ENCODE assay signal across 11 cellular contexts in genomic region chr2:101736233-101736632, GRCh38. TPM values are rescaled to one million over a fixed set of nuclear protein-coding genes. Genes with fewer than 3 reads are reported as not detected.
DNase-seq lines count a peak whose midpoint lies in the region; ATAC-seq and TF ChIP-seq lines count a peak whose summit lies in the region.
"Had no signal": no experiment of that assay in that cellular context is flagged by ENCODE, and none has a peak within 500 bp of the region (broad histone marks: within the 10 kb centered on the region; RNA-seq: fewer than 3 reads in every experiment).

No MANE protein-coding gene starts in this region.

- H3K4ac ChIP-seq in trophoblast cell (ENCODE audit: low read depth, low read length), result peak overlapping the region; percentile 46

- TF ChIP-seq EP300 in suprapubic skin (IDR thresholded peaks at IDR 0.05), result no peak

- TF ChIP-seq POLR2A in suprapubic skin (IDR thresholded peaks at IDR 0.05), result no peak

- no peak overlapping the region for H4K12ac ChIP-seq in trophoblast cell (ENCODE audit: low read depth, low read length)

- H2AFZ ChIP-seq in trophoblast cell (ENCODE audit: insufficient read depth, low read length, poor library complexity), result no peak overlapping the region

- CTCF ChIA-PET in CD4-positive, alpha-beta memory T cell (lab: Charles Lee; ENCODE audit: partially characterized antibody), result interaction anchor here (0.6 to 1.0 kb wide), 4 partner anchors 19 to 317 kb away, joined by 3 to 4 read pairs (median 3); no protein-coding TSS in a partner anchor

- H3K36me3 Mint-ChIP-seq in CD4-positive, alpha-beta memory T cell, result no peaks in the 10 kb centered on the region
- no peaks in the 10 kb centered on the region for H3K36me3 Mint-ChIP-seq in activated T-helper 17 cell treated with anti-CD3 and anti-CD28 coated beads, Interleukin-2, amount 50 U/mL, for 72 hours (ENCODE audit: low read depth)

- no peak for DNase-seq in CD4-positive, alpha-beta memory T cell
- no peak for DNase-seq in left ventricle myocardium superior
- no peak for DNase-seq in trophoblast cell
- no peak for DNase-seq in NCI-H524 treated with DMSO at 0.1 percent for 48 hours (lab: John Stamatoyannopoulos, UW)
- no peak for DNase-seq in suprapubic skin (ENCODE audit: low spot score in 2 of 2)
- DNase-seq: activated CD4-positive, alpha-beta T cell treated with anti-CD3 and anti-CD28 coated beads, Interleukin-2, amount 50 U/mL, for 1 hour; NCI-H1436 treated with DMSO at 0.1 percent for 48 hours; testis had no signal

- no peak overlapping the region for H4K91ac ChIP-seq in trophoblast cell (ENCODE audit: low read depth, low read length)

- no peak overlapping the region for H3K23ac ChIP-seq in trophoblast cell (ENCODE audit: low read length)

- H3K4me1 Mint-ChIP-seq in CD4-positive, alpha-beta memory T cell, result peaks cover 63 to 91% (median 76%) of the 10 kb centered on the region in 4 donors
- peaks cover 54% of the 10 kb centered on the region for H3K4me1 Mint-ChIP-seq in activated T-helper 17 cell treated with anti-CD3 and anti-CD28 coated beads, Interleukin-2, amount 50 U/mL, for 72 hours

- H3K79me1 ChIP-seq in trophoblast cell (ENCODE audit: low read length), result no peaks in the 10 kb centered on the region

- no peak for TF ChIP-seq CTCF in suprapubic skin (IDR thresholded peaks at IDR 0.05)

- no peak overlapping the region for H2BK12ac ChIP-seq in trophoblast cell (ENCODE audit: low read length)

- no CpG with 5 or more reads among the region's 3 CpGs for WGBS in trophoblast cell (ENCODE audit: extremely low coverage, insufficient coverage, insufficient read length)
- 68% methylated on average over 3 of the region's 3 CpGs for WGBS in suprapubic skin

- no peaks in the 10 kb centered on the region for H3K9me3 Mint-ChIP-seq in CD4-positive, alpha-beta memory T cell
- H3K9me3 Mint-ChIP-seq in activated T-helper 17 cell treated with anti-CD3 and anti-CD28 coated beads, Interleukin-2, amount 50 U/mL, for 72 hours, result no peaks in the 10 kb centered on the region

- peak overlapping the region in 3 of 8 donors; percentile 0 to 57 (median 55) for H3K4me3 Mint-ChIP-seq in CD4-positive, alpha-beta memory T cell
- peak overlapping the region; percentile 56 for H3K4me3 Mint-ChIP-seq in activated T-helper 17 cell treated with anti-CD3 and anti-CD28 coated beads, Interleukin-2, amount 50 U/mL, for 72 hours

- H3K9ac ChIP-seq in trophoblast cell (ENCODE audit: low read length), result no peak overlapping the region

- H3K27me3 ChIP-seq in CD4-positive, alpha-beta memory T cell (ENCODE audit: insufficient read depth, low read length), result no peaks in the 10 kb centered on the region
- no peaks in the 10 kb centered on the region for H3K27me3 ChIP-seq in trophoblast cell (ENCODE audit: insufficient read depth, low read length)
- H3K27me3 ChIP-seq in suprapubic skin, result no peaks in the 10 kb centered on the region
- H3K27me3 ChIP-seq: testis had no signal

- H3K4me3 ChIP-seq in CD4-positive, alpha-beta memory T cell (ENCODE audit: low read length in 2 of 2), result no peak overlapping the region
- H3K4me3 ChIP-seq in trophoblast cell (ENCODE audit: low read depth, low read length) (no peak overlapping the region), suprapubic skin (no peak overlapping the region)
- H3K4me3 ChIP-seq: testis had no signal

- H3K9me3 ChIP-seq in CD4-positive, alpha-beta memory T cell (ENCODE audit: control insufficient read depth in 1 of 2, low read length in 2 of 2), result no peaks in the 10 kb centered on the region
- no peaks in the 10 kb centered on the region for H3K9me3 ChIP-seq in trophoblast cell (ENCODE audit: insufficient read depth, low read depth, low read length)
- no peaks in the 10 kb centered on the region for H3K9me3 ChIP-seq in suprapubic skin
- H3K9me3 ChIP-seq: testis had no signal

- POLR2A ChIA-PET in CD4-positive, alpha-beta memory T cell (lab: Charles Lee; ENCODE audit: partially characterized antibody), result interaction anchor here (0.8 to 1.4 kb wide), 3 partner anchors 12 to 45 kb away, joined by 3 to 4 read pairs (median 3); partner anchors contain the start of gene MAP4K4

- no peak overlapping the region for H2AK5ac ChIP-seq in trophoblast cell (ENCODE audit: low read length)

- H4K8ac ChIP-seq in trophoblast cell (ENCODE audit: low read depth, low read length), result no peak overlapping the region

- no peak overlapping the region for H3K14ac ChIP-seq in trophoblast cell (ENCODE audit: low read length)

- H3K79me2 ChIP-seq in trophoblast cell (ENCODE audit: control insufficient read depth, insufficient read depth, low read length, poor library complexity), result peaks cover 19% of the 10 kb centered on the region

- H2BK5ac ChIP-seq in trophoblast cell (ENCODE audit: low read depth, low read length, poor library complexity), result no peak overlapping the region

- no peak overlapping the region for H3K27ac ChIP-seq in CD4-positive, alpha-beta memory T cell (ENCODE audit: low read depth, low read length)
- H3K27ac ChIP-seq in trophoblast cell (ENCODE audit: low read depth, low read length), result no peak overlapping the region
- no peak overlapping the region for H3K27ac ChIP-seq in suprapubic skin

- no peak for ATAC-seq in activated T-helper 17 cell treated with anti-CD3 and anti-CD28 coated beads, Interleukin-2, amount 50 U/mL, for 72 hours (replicated peaks)
- peak; percentile 43 for ATAC-seq in left ventricle myocardium superior
- no peak for ATAC-seq in GM18858 (IDR thresholded peaks at IDR 0.05; ENCODE audit: unreplicated experiment)
- no peak for ATAC-seq in GM21619 (IDR thresholded peaks at IDR 0.05; ENCODE audit: unreplicated experiment)

- intact Hi-C loops in CD4-positive, alpha-beta memory T cell (cut with micrococcal nuclease), result no loop called here
- intact Hi-C loops in left ventricle myocardium superior (cut with micrococcal nuclease), result no loop called here

- H3K27ac Mint-ChIP-seq in CD4-positive, alpha-beta memory T cell, result peak overlapping the region; percentile 1 to 67 (median 60)
- H3K27ac Mint-ChIP-seq in activated T-helper 17 cell treated with anti-CD3 and anti-CD28 coated beads, Interleukin-2, amount 50 U/mL, for 72 hours, result peak overlapping the region; percentile 83

- H3K4me2 ChIP-seq in trophoblast cell (ENCODE audit: low read length), result no peak overlapping the region

- no peaks in the 10 kb centered on the region for H3K36me3 ChIP-seq in CD4-positive, alpha-beta memory T cell (ENCODE audit: insufficient read depth, low read length)
- H3K36me3 ChIP-seq in trophoblast cell (ENCODE audit: control insufficient read depth in 1 of 2, insufficient read depth in 2 of 2, low read length in 2 of 2) (no peaks in the 10 kb centered on the region), suprapubic skin (no peaks in the 10 kb centered on the region)

- no peak overlapping the region for H3K18ac ChIP-seq in trophoblast cell (ENCODE audit: low read length)

- no peaks in the 10 kb centered on the region for H3K27me3 Mint-ChIP-seq in CD4-positive, alpha-beta memory T cell
- no peaks in the 10 kb centered on the region for H3K27me3 Mint-ChIP-seq in activated T-helper 17 cell treated with anti-CD3 and anti-CD28 coated beads, Interleukin-2, amount 50 U/mL, for 72 hours

- H3K4me1 ChIP-seq in CD4-positive, alpha-beta memory T cell (ENCODE audit: insufficient read depth, low read length), result peaks cover 88% of the 10 kb centered on the region
- H3K4me1 ChIP-seq in trophoblast cell (ENCODE audit: control insufficient read depth in 1 of 2, insufficient read depth in 2 of 2, low read length in 2 of 2) (peaks cover 8% of the 10 kb centered on the region in 2 experiments), suprapubic skin (peaks cover 26% of the 10 kb centered on the region)

- no peak overlapping the region for H2BK120ac ChIP-seq in trophoblast cell (ENCODE audit: insufficient read depth, low read length, poor library complexity)

RNA-seq across cellular contexts. Expression of gene MAP4K4, which starts 38.7 kb away (rescaled TPM):
- 100 to 1,000 TPM; 105 to 114 TPM for total RNA-seq in CD4-positive, alpha-beta memory T cell
- polyA plus RNA-seq in CD4-positive, alpha-beta memory T cell, result 10 to 100 TPM in 1 of 2 donors, 1 to 10 TPM in 1; 2.4 to 18.9 TPM
- 10 to 100 TPM; 26.4 to 54.9 TPM for total RNA-seq in activated T-helper 17 cell treated with anti-CD3 and anti-CD28 coated beads, Interleukin-2, amount 50 U/mL, for 72 hours
- total RNA-seq in left ventricle myocardium superior (99.5 TPM), suprapubic skin (10 to 100 TPM; 29.6 to 56.6 (median 38.2) TPM)
- polyA plus RNA-seq in trophoblast cell (2013), result 168 and 169 TPM in 2 replicates
